In genomic region chr3:71341721-71342120, GRCh38 we compare ENCODE assay signal across 14 cellular contexts.
A peak's percentile ranks its signal among the peaks of the same experiment; 100 is the strongest.
DNase-seq lines count a peak whose midpoint lies in the region; ATAC-seq and TF ChIP-seq lines count a peak whose summit lies in the region.
"Had no signal": no experiment of that assay in that cellular context is flagged by ENCODE, and none has a peak within 500 bp of the region (broad histone marks: within the 10 kb centered on the region; RNA-seq: fewer than 3 reads in every experiment).

No MANE protein-coding gene starts in this region.

- peak; percentile 42 for DNase-seq in HCEC 1CT
- DNase-seq in astrocyte of the cerebellum (ENCODE audit: low read depth): peak; percentile 70
- peak; percentile 70 to 83 for DNase-seq in foreskin fibroblast
- peak; percentile 68 for DNase-seq in stromal cell of bone marrow (ENCODE audit: low read depth)
- no peak for DNase-seq in NCI-H2107 treated with DMSO at 0.1 percent for 48 hours (lab: John Stamatoyannopoulos, UW; ENCODE audit: unreplicated experiment)
- DNase-seq in NCI-H1694 (lab: John Stamatoyannopoulos, UW): no peak
- DNase-seq in omental fat pad (ENCODE audit: low spot score): no peak
- DNase-seq: anterior cingulate cortex; lower lobe of right lung; NCI-H1436; NCI-H526; stimulated activated CD4-positive, alpha-beta T cell treated with anti-CD3 and anti-CD28 coated beads, Interleukin-15, amount 100 ng/mL, for 24 hours had no signal

- in situ Hi-C loops in astrocyte of the cerebellum (cut with HindIII; ENCODE audit: low sequenced_read_pairs): no loop called here

- ATAC-seq in HG03469 (IDR thresholded peaks at IDR 0.05; ENCODE audit: unreplicated experiment) (no peak), omental fat pad (ENCODE audit: low FRiP score) (no peak)
- ATAC-seq: K562, lower lobe of right lung had no signal

- H3K4me3 ChIP-seq in astrocyte of the cerebellum (ENCODE audit: low read depth, low read length) (no peak overlapping the region), foreskin fibroblast (ENCODE audit: low read depth in 1 of 2, low read length in 2 of 2) (no peak overlapping the region)
- H3K4me3 ChIP-seq: K562, lower lobe of right lung had no signal

- TF ChIP-seq CTCF in astrocyte of the cerebellum (IDR thresholded peaks at IDR 0.05; ENCODE audit: low read depth, low read length, missing control alignments) (no peak), foreskin fibroblast (IDR thresholded peaks at IDR 0.05; ENCODE audit: low read depth, low read length) (no peak), omental fat pad (IDR thresholded peaks at IDR 0.05) (no peak)

Comparison
In these comparisons a context has a peak if more than half of its experiments do, and no peak if none do; other contexts are left out.
1. DNase-seq: peak in HCEC 1CT (single experiment), astrocyte of the cerebellum (single experiment), foreskin fibroblast (2 of 2) and stromal cell of bone marrow (single experiment); none in NCI-H2107 treated with DMSO at 0.1 percent for 48 hours (single experiment), NCI-H1694 (single experiment) and omental fat pad (single experiment).